ENCODE assay signal across 15 cellular contexts in the genomic region with DNA sequence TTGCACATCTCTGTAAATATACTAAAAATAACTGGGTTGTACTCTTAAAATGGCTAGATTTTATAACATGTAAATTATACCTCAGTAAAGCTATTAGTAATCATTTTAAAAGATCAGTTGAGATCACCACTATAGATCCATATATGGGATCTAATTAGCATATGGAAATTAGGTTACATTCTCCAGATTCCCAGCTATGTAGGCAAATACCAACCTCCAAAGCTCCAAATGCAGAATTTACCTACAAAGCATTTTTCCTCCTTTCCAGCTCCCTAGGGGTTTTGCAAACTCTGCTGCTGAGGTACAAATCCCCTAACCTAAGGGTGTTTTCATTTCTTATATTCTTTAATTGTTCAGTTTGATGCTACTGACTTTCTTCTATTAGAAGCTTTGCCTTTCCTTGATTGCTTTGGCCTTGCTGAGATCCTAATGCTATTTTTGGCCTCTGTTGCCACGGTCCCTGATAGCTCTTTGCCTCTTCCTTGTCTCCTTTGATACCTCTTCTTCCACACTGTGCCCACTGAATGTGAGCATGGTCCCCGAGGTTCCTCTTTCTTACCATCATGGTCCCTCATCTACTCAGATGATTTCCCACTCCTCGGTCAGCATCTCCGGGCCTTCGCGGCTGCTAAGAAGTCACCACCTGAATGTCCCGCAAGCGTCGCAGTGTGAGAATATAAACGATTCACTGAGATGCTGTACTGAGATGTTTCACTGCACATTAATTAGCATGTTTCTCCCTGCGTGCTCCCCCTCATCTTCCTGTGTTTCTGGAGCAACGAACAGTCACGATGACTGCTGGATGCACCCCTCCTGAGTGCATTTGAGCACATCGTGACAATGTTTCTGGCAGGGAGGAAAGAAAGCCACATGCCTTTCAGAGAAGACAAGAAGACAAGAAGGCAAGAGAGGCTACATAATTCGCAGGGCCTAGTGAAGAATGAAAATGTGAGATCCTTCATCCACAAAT. TPM values are rescaled to one million over a fixed set of nuclear protein-coding genes. Genes with fewer than 3 reads are reported as not detected.
DNase-seq lines count a peak whose midpoint lies in the region; ATAC-seq and TF ChIP-seq lines count a peak whose summit lies in the region.
"Had no signal": no experiment of that assay in that cellular context is flagged by ENCODE, and none has a peak within 500 bp of the region (broad histone marks: within the 10 kb centered on the region; RNA-seq: fewer than 3 reads in every experiment).

No MANE protein-coding gene starts in this region.

- H3K4me1 ChIP-seq in breast epithelium (no peaks in the 10 kb centered on the region), NT2/D1 (ENCODE audit: insufficient read depth, insufficient read length) (no peaks in the 10 kb centered on the region)

- CTCF ChIA-PET in MCF 10A (lab: Yijun Ruan, JAX) = no interaction called here

- H3K4me3 ChIP-seq in breast epithelium = no peak overlapping the region
- H3K4me3 ChIP-seq in NT2/D1 (ENCODE audit: insufficient read length, low read depth) = no peak overlapping the region
- H3K4me3 ChIP-seq: PC-9, SK-N-MC had no signal

- H3K27me3 Mint-ChIP-seq in MCF 10A (ENCODE audit: insufficient read depth, unreplicated experiment) = no peaks in the 10 kb centered on the region
- H3K27me3 Mint-ChIP-seq: CD4-positive, alpha-beta T cell had no signal

- H3K4me1 Mint-ChIP-seq in MCF 10A (ENCODE audit: insufficient read depth, unreplicated experiment) = peaks cover 18% of the 10 kb centered on the region

- no peak overlapping the region for H3K27ac Mint-ChIP-seq in MCF 10A (ENCODE audit: low read depth, unreplicated experiment)
- H3K27ac Mint-ChIP-seq: CD4-positive, alpha-beta T cell had no signal

- DNase-seq in MCF 10A (ENCODE audit: unreplicated experiment) = no peak
- DNase-seq in breast epithelium (ENCODE audit: low spot score in 2 of 2) = no peak
- DNase-seq in NT2/D1 (ENCODE audit: low read depth, low spot score) = peak; percentile 22
- DNase-seq in islet precursor cell = peak; percentile 34
- no peak for DNase-seq in NCI-H510A treated with DMSO at 0.1 percent for 48 hours (lab: John Stamatoyannopoulos, UW)
- DNase-seq in KG1 (lab: John Stamatoyannopoulos, UW) = no peak
- DNase-seq: AML-193; CD4-positive, alpha-beta T cell; HCEC 1CT; NCI-H1092; PC-9 had no signal

- no peak for ATAC-seq in GM19351 (IDR thresholded peaks at IDR 0.05; ENCODE audit: unreplicated experiment)
- ATAC-seq: Right ventricle myocardium inferior had no signal

- no peaks in the 10 kb centered on the region for H3K36me3 ChIP-seq in breast epithelium
- H3K36me3 ChIP-seq in NT2/D1 (ENCODE audit: insufficient read depth, insufficient read length, low read length) = no peaks in the 10 kb centered on the region

- no peaks in the 10 kb centered on the region for H3K27me3 ChIP-seq in breast epithelium
- no peaks in the 10 kb centered on the region for H3K27me3 ChIP-seq in NT2/D1 (ENCODE audit: insufficient read depth, insufficient read length)

- POLR2A ChIA-PET in MCF 10A (lab: Yijun Ruan, JAX) = no interaction called here

- BruUV-seq in MCF 10A (replicated peaks; lab: Mats Ljungman, UMichigan) = TSS peak; percentile 71

- no peak for TF ChIP-seq POLR2A in breast epithelium (IDR thresholded peaks at IDR 0.05)

- no peak overlapping the region for H3K4me3 Mint-ChIP-seq in MCF 10A (ENCODE audit: unreplicated experiment)
- H3K4me3 Mint-ChIP-seq: CD4-positive, alpha-beta T cell had no signal

- H3K27ac ChIP-seq in breast epithelium = no peak overlapping the region
- H3K27ac ChIP-seq: PC-9, SK-N-MC had no signal

- H3K9me3 ChIP-seq in breast epithelium (no peaks in the 10 kb centered on the region), NT2/D1 (ENCODE audit: insufficient read depth, low read length) (no peaks in the 10 kb centered on the region)

- H3K9ac ChIP-seq in NT2/D1 (ENCODE audit: insufficient read length, low read depth) = no peak overlapping the region

- intact Hi-C loops in MCF 10A (cut with micrococcal nuclease) = no loop called here
- intact Hi-C loops in breast epithelium (cut with DNase I; ENCODE audit: low total_unique reads) = no loop called here

- no peak for TF ChIP-seq CTCF in MCF 10A (IDR thresholded peaks at IDR 0.05; ENCODE audit: unreplicated experiment)
- no peak for TF ChIP-seq CTCF in breast epithelium (IDR thresholded peaks at IDR 0.05)

- no peaks in the 10 kb centered on the region for H3K36me3 Mint-ChIP-seq in MCF 10A (ENCODE audit: insufficient read depth, unreplicated experiment)

- H3K9me3 Mint-ChIP-seq in MCF 10A (ENCODE audit: unreplicated experiment) = no peaks in the 10 kb centered on the region
- H3K9me3 Mint-ChIP-seq: CD4-positive, alpha-beta T cell had no signal

RNA-seq across cellular contexts. Expression of a gene that starts 23.8 kb away (rescaled TPM):
- not detected in 2 replicates for total RNA-seq in MCF 10A (2022)
- total RNA-seq in breast epithelium = under 1 TPM; 0.16 to 0.59 (median 0.33) TPM
- total RNA-seq: CD4-positive, alpha-beta T cell; LHCN-M2; PC-9 had no signal

Comparison
In these comparisons a context has a peak if more than half of its experiments do, and no peak if none do; other contexts are left out.
1. DNase-seq: peak in NT2/D1 (single experiment) and islet precursor cell (single experiment); none in MCF 10A (single experiment), breast epithelium (0 of 2), NCI-H510A treated with DMSO at 0.1 percent for 48 hours (single experiment) and KG1 (single experiment).